In genomic region chr2:232027530-232027929, GRCh38 we compare ENCODE assay signal across 24 cellular contexts.
A peak's percentile ranks its signal among the peaks of the same experiment; 100 is the strongest.
DNase-seq lines count a peak whose midpoint lies in the region; ATAC-seq and TF ChIP-seq lines count a peak whose summit lies in the region.
"Had no signal": no experiment of that assay in that cellular context is flagged by ENCODE, and none has a peak within 500 bp of the region (broad histone marks: within the 10 kb centered on the region; RNA-seq: fewer than 3 reads in every experiment).

No MANE protein-coding gene starts in this region.

- H3K27ac Mint-ChIP-seq in activated CD4-positive, alpha-beta T cell treated with anti-CD3 and anti-CD28 coated beads for 36 hours = peak overlapping the region; percentile 48
- H3K27ac Mint-ChIP-seq in natural killer cell treated with Interleukin-12 subunit alpha and Interleukin-12 subunit beta and Interleukin-15 and Interleukin-18, amount 100 ng/mL, for 72 hours = peak overlapping the region; percentile 94 to 95
- peak overlapping the region in 1 of 2 donors; percentile 25 for H3K27ac Mint-ChIP-seq in natural killer cell
- peak overlapping the region; percentile 8 for H3K27ac Mint-ChIP-seq in activated naive CD8-positive, alpha-beta T cell treated with anti-CD3 and anti-CD28 coated beads, Interleukin-2, amount 10 ng/mL, durations not matched to agents 7 days and 5 days
- no peak overlapping the region for H3K27ac Mint-ChIP-seq in stimulated activated naive CD8-positive, alpha-beta T cell treated with anti-CD3 and anti-CD28 coated beads, Interleukin-15, amount 100 ng/mL, for 72 hours
- H3K27ac Mint-ChIP-seq: activated T-helper 1 cell treated with anti-CD3 and anti-CD28 coated beads, Interleukin-12 subunit alpha, Interleukin-12 subunit beta, Interleukin-2, Interleukin-4 antibody, amounts not matched to agents 30 ng/mL and 10 ng/mL and 1 ng/mL, durations not matched to agents 14 hours and 24 hours and 36 hours; CD14-positive monocyte had no signal

- intact Hi-C loops in activated CD4-positive, alpha-beta T cell treated with anti-CD3 and anti-CD28 coated beads for 36 hours (cut with DNase I, micrococcal nuclease) = loop anchor here (1.0 to 5.0 kb wide), 4 partner anchors 31 to 415 kb away; partner anchors contain the start of gene DIS3L2 (in 1 of the 2)
- intact Hi-C loops in natural killer cell (cut with micrococcal nuclease) = no loop called here

- POLR2A ChIA-PET in activated CD4-positive, alpha-beta T cell treated with anti-CD3 and anti-CD28 coated beads for 36 hours (lab: Charles Lee) = interaction anchor here (1.0 kb wide), 1 partner anchor 212 kb away, joined by 3 read pairs; no protein-coding TSS in a partner anchor
- POLR2A ChIA-PET in activated naive CD8-positive, alpha-beta T cell treated with anti-CD3 and anti-CD28 coated beads, Interleukin-2, amount 10 ng/mL, durations not matched to agents 7 days and 5 days (lab: Charles Lee) = interaction anchor here (0.6 to 1.6 kb wide), 2 partner anchors 9 to 318 kb away, joined by 3 read pairs; no protein-coding TSS in a partner anchor

- H3K36me3 Mint-ChIP-seq in activated CD4-positive, alpha-beta T cell treated with anti-CD3 and anti-CD28 coated beads for 36 hours (ENCODE audit: low read depth) = peaks cover 65% of the 10 kb centered on the region
- H3K36me3 Mint-ChIP-seq in natural killer cell treated with Interleukin-12 subunit alpha and Interleukin-12 subunit beta and Interleukin-15 and Interleukin-18, amount 100 ng/mL, for 72 hours = peaks cover 39% of the 10 kb centered on the region
- peaks cover 8% of the 10 kb centered on the region for H3K36me3 Mint-ChIP-seq in natural killer cell
- H3K36me3 Mint-ChIP-seq in activated naive CD8-positive, alpha-beta T cell treated with anti-CD3 and anti-CD28 coated beads, Interleukin-2, amount 10 ng/mL, durations not matched to agents 7 days and 5 days = peaks cover 59% of the 10 kb centered on the region

- CTCF ChIA-PET in activated CD4-positive, alpha-beta T cell treated with anti-CD3 and anti-CD28 coated beads for 36 hours (lab: Charles Lee) = interaction anchor here (0.7 to 2.8 kb wide), 4 partner anchors 11 to 103 kb away, joined by 3 to 12 read pairs (median 6); no protein-coding TSS in a partner anchor

- peaks cover 5% of the 10 kb centered on the region for H3K9me3 Mint-ChIP-seq in activated CD4-positive, alpha-beta T cell treated with anti-CD3 and anti-CD28 coated beads for 36 hours (ENCODE audit: low read depth)
- H3K9me3 Mint-ChIP-seq in natural killer cell treated with Interleukin-12 subunit alpha and Interleukin-12 subunit beta and Interleukin-15 and Interleukin-18, amount 100 ng/mL, for 72 hours = no peaks in the 10 kb centered on the region
- H3K9me3 Mint-ChIP-seq in natural killer cell = no peaks in the 10 kb centered on the region
- H3K9me3 Mint-ChIP-seq in activated naive CD8-positive, alpha-beta T cell treated with anti-CD3 and anti-CD28 coated beads, Interleukin-2, amount 10 ng/mL, durations not matched to agents 7 days and 5 days = peaks cover 5% of the 10 kb centered on the region
- no peaks in the 10 kb centered on the region for H3K9me3 Mint-ChIP-seq in stimulated activated naive CD8-positive, alpha-beta T cell treated with anti-CD3 and anti-CD28 coated beads, Interleukin-15, amount 100 ng/mL, for 72 hours
- H3K9me3 Mint-ChIP-seq: central memory CD8-positive, alpha-beta T cell had no signal

- peaks cover 29% of the 10 kb centered on the region for H3K4me1 Mint-ChIP-seq in activated CD4-positive, alpha-beta T cell treated with anti-CD3 and anti-CD28 coated beads for 36 hours
- H3K4me1 Mint-ChIP-seq in natural killer cell treated with Interleukin-12 subunit alpha and Interleukin-12 subunit beta and Interleukin-15 and Interleukin-18, amount 100 ng/mL, for 72 hours (ENCODE audit: low read depth in 2 of 2) = peaks cover 42 to 47% of the 10 kb centered on the region in 2 donors
- peaks cover 22 to 32% of the 10 kb centered on the region in 2 donors for H3K4me1 Mint-ChIP-seq in natural killer cell
- peaks cover 26% of the 10 kb centered on the region for H3K4me1 Mint-ChIP-seq in activated naive CD8-positive, alpha-beta T cell treated with anti-CD3 and anti-CD28 coated beads, Interleukin-2, amount 10 ng/mL, durations not matched to agents 7 days and 5 days
- peaks cover 35% of the 10 kb centered on the region for H3K4me1 Mint-ChIP-seq in stimulated activated naive CD8-positive, alpha-beta T cell treated with anti-CD3 and anti-CD28 coated beads, Interleukin-15, amount 100 ng/mL, for 72 hours
- H3K4me1 Mint-ChIP-seq: CD14-positive monocyte had no signal

- TF ChIP-seq CTCF in natural killer cell (IDR thresholded peaks at IDR 0.05) = no peak

- DNase-seq in activated CD4-positive, alpha-beta T cell treated with anti-CD3 and anti-CD28 coated beads for 36 hours = no peak
- no peak for DNase-seq in activated CD4-positive, alpha-beta T cell treated with anti-CD3 and anti-CD28 coated beads, Interleukin-2, amount 50 U/mL, for 48 hours
- DNase-seq in natural killer cell treated with Interleukin-12 subunit alpha and Interleukin-12 subunit beta and Interleukin-15 and Interleukin-18, amount 100 ng/mL, for 72 hours (ENCODE audit: low spot score) = no peak
- DNase-seq in natural killer cell (no peak), NCI-H82 treated with DMSO at 0.1 percent for 48 hours (lab: John Stamatoyannopoulos, UW; ENCODE audit: unreplicated experiment) (no peak)
- no peak for DNase-seq in activated naive CD8-positive, alpha-beta T cell treated with anti-CD3 and anti-CD28 coated beads, Interleukin-2, amount 10 ng/mL, durations not matched to agents 7 days and 5 days
- no peak for DNase-seq in stimulated activated naive CD8-positive, alpha-beta T cell treated with anti-CD3 and anti-CD28 coated beads, Interleukin-15, amount 100 ng/mL, for 72 hours
- DNase-seq: activated CD8-positive, alpha-beta memory T cell treated with anti-CD3 and anti-CD28 coated beads for 24 hours; body of pancreas; DMS79; erythroblast; GDM1; KBM-7; mesenchymal stem cell; NCI-H1105; NCI-H187 treated with DMSO at 0.1 percent for 48 hours; NCI-H2171; posterior cingulate gyrus; right cardiac atrium; thyroid gland had no signal

- ATAC-seq in activated CD4-positive, alpha-beta T cell treated with anti-CD3 and anti-CD28 coated beads for 36 hours = peak; percentile 62
- ATAC-seq in natural killer cell treated with Interleukin-12 subunit alpha and Interleukin-12 subunit beta and Interleukin-15 and Interleukin-18, amount 100 ng/mL, for 72 hours = peak; percentile 70
- ATAC-seq in natural killer cell = no peak
- no peak for ATAC-seq in activated naive CD8-positive, alpha-beta T cell treated with anti-CD3 and anti-CD28 coated beads, Interleukin-2, amount 10 ng/mL, durations not matched to agents 7 days and 5 days (ENCODE audit: low read depth)
- peak; percentile 65 for ATAC-seq in stimulated activated naive CD8-positive, alpha-beta T cell treated with anti-CD3 and anti-CD28 coated beads, Interleukin-15, amount 100 ng/mL, for 72 hours
- ATAC-seq in HG02852 (IDR thresholded peaks at IDR 0.05; ENCODE audit: unreplicated experiment) = no peak
- ATAC-seq: body of pancreas, right cardiac atrium had no signal

- H3K4me3 Mint-ChIP-seq in activated CD4-positive, alpha-beta T cell treated with anti-CD3 and anti-CD28 coated beads for 36 hours = no peak overlapping the region
- H3K4me3 Mint-ChIP-seq in natural killer cell treated with Interleukin-12 subunit alpha and Interleukin-12 subunit beta and Interleukin-15 and Interleukin-18, amount 100 ng/mL, for 72 hours = peak overlapping the region; percentile 84
- H3K4me3 Mint-ChIP-seq in natural killer cell = no peak overlapping the region
- peak overlapping the region; percentile 37 for H3K4me3 Mint-ChIP-seq in activated naive CD8-positive, alpha-beta T cell treated with anti-CD3 and anti-CD28 coated beads, Interleukin-2, amount 10 ng/mL, durations not matched to agents 7 days and 5 days
- H3K4me3 Mint-ChIP-seq in stimulated activated naive CD8-positive, alpha-beta T cell treated with anti-CD3 and anti-CD28 coated beads, Interleukin-15, amount 100 ng/mL, for 72 hours = peak overlapping the region in 1 of 2 donors; percentile 68
- H3K4me3 Mint-ChIP-seq: CD14-positive monocyte; central memory CD8-positive, alpha-beta T cell had no signal

- no peaks in the 10 kb centered on the region for H3K27me3 Mint-ChIP-seq in activated CD4-positive, alpha-beta T cell treated with anti-CD3 and anti-CD28 coated beads for 36 hours
- no peaks in the 10 kb centered on the region for H3K27me3 Mint-ChIP-seq in natural killer cell treated with Interleukin-12 subunit alpha and Interleukin-12 subunit beta and Interleukin-15 and Interleukin-18, amount 100 ng/mL, for 72 hours
- H3K27me3 Mint-ChIP-seq in natural killer cell (ENCODE audit: low read depth in 2 of 2) = no peaks in the 10 kb centered on the region
- H3K27me3 Mint-ChIP-seq in activated naive CD8-positive, alpha-beta T cell treated with anti-CD3 and anti-CD28 coated beads, Interleukin-2, amount 10 ng/mL, durations not matched to agents 7 days and 5 days = no peaks in the 10 kb centered on the region
- no peaks in the 10 kb centered on the region for H3K27me3 Mint-ChIP-seq in stimulated activated naive CD8-positive, alpha-beta T cell treated with anti-CD3 and anti-CD28 coated beads, Interleukin-15, amount 100 ng/mL, for 72 hours
- H3K27me3 Mint-ChIP-seq: central memory CD8-positive, alpha-beta T cell had no signal

Comparison
In these comparisons a context has a peak if more than half of its experiments do, and no peak if none do; other contexts are left out.
1. ATAC-seq: peak in activated CD4-positive, alpha-beta T cell treated with anti-CD3 and anti-CD28 coated beads for 36 hours (single experiment), natural killer cell treated with Interleukin-12 subunit alpha and Interleukin-12 subunit beta and Interleukin-15 and Interleukin-18, amount 100 ng/mL, for 72 hours (2 of 2) and stimulated activated naive CD8-positive, alpha-beta T cell treated with anti-CD3 and anti-CD28 coated beads, Interleukin-15, amount 100 ng/mL, for 72 hours (single experiment); none in natural killer cell (0 of 3), activated naive CD8-positive, alpha-beta T cell treated with anti-CD3 and anti-CD28 coated beads, Interleukin-2, amount 10 ng/mL, durations not matched to agents 7 days and 5 days (single experiment) and HG02852 (single experiment).
2. H3K4me3 Mint-ChIP-seq: peak in natural killer cell treated with Interleukin-12 subunit alpha and Interleukin-12 subunit beta and Interleukin-15 and Interleukin-18, amount 100 ng/mL, for 72 hours (single experiment) and activated naive CD8-positive, alpha-beta T cell treated with anti-CD3 and anti-CD28 coated beads, Interleukin-2, amount 10 ng/mL, durations not matched to agents 7 days and 5 days (single experiment); none in activated CD4-positive, alpha-beta T cell treated with anti-CD3 and anti-CD28 coated beads for 36 hours (single experiment) and natural killer cell (single experiment).
3. H3K27ac Mint-ChIP-seq: peak in activated CD4-positive, alpha-beta T cell treated with anti-CD3 and anti-CD28 coated beads for 36 hours (single experiment), natural killer cell treated with Interleukin-12 subunit alpha and Interleukin-12 subunit beta and Interleukin-15 and Interleukin-18, amount 100 ng/mL, for 72 hours (2 of 2) and activated naive CD8-positive, alpha-beta T cell treated with anti-CD3 and anti-CD28 coated beads, Interleukin-2, amount 10 ng/mL, durations not matched to agents 7 days and 5 days (single experiment); none in stimulated activated naive CD8-positive, alpha-beta T cell treated with anti-CD3 and anti-CD28 coated beads, Interleukin-15, amount 100 ng/mL, for 72 hours (0 of 2).